ENCODE assay signal across 8 cellular contexts in genomic region chr17:46942441-46943217, GRCh38. TPM values are rescaled to one million over a fixed set of nuclear protein-coding genes. Genes with fewer than 3 reads are reported as not detected.
A peak's percentile ranks its signal among the peaks of the same experiment; 100 is the strongest.
DNase-seq lines count a peak whose midpoint lies in the region; ATAC-seq and TF ChIP-seq lines count a peak whose summit lies in the region.

No MANE protein-coding gene starts in this region.

- ATAC-seq in natural killer cell (peak; percentile 50 to 70 (median 59)), HG03095 (IDR thresholded peaks at IDR 0.05; ENCODE audit: unreplicated experiment) (no peak)

- no peak overlapping the region for H3K27ac Mint-ChIP-seq in natural killer cell

- H3K4me1 Mint-ChIP-seq in natural killer cell = peaks cover 22 to 32% of the 10 kb centered on the region in 2 donors

- no peak overlapping the region for H3K4me3 Mint-ChIP-seq in natural killer cell

- no peak overlapping the region for H3K27ac ChIP-seq in fibroblast of lung (ENCODE audit: insufficient read depth, low read length)

- H3K4me1 ChIP-seq in fibroblast of lung (ENCODE audit: control insufficient read depth, extremely low read depth, insufficient read depth, low read length) = peaks cover 3% of the 10 kb centered on the region

- H4K20me1 ChIP-seq in fibroblast of lung (ENCODE audit: control insufficient read depth, extremely low read depth, insufficient read depth, low read length) = no peaks in the 10 kb centered on the region

- H3K79me2 ChIP-seq in fibroblast of lung (ENCODE audit: control insufficient read depth, insufficient read depth, low read length) = no peaks in the 10 kb centered on the region

- no peak overlapping the region for H3K4me3 ChIP-seq in fibroblast of lung (replicated peaks in 1 of 4; ENCODE audit: control extremely low read depth in 1 of 4, insufficient read depth in 1 of 4, low read depth in 3 of 4, low read length in 4 of 4)

- H3K27me3 Mint-ChIP-seq in natural killer cell (ENCODE audit: low read depth in 2 of 2) = no peaks in the 10 kb centered on the region

- H3K36me3 ChIP-seq in fibroblast of lung (ENCODE audit: control insufficient read depth, insufficient read depth, low read length) = peaks cover 16% of the 10 kb centered on the region

- in situ Hi-C loops in Caki2 (cut with HindIII; ENCODE audit: low pct_unique_long_range_greater_than_20kb, low sequenced_read_pairs) = no loop called here

- intact Hi-C loops in natural killer cell (cut with micrococcal nuclease) = loop anchor here (1.0 to 10.0 kb wide), 2 partner anchors 59 to 672 kb away; no protein-coding TSS in a partner anchor

- no peaks in the 10 kb centered on the region for H3K9me3 ChIP-seq in fibroblast of lung (ENCODE audit: control insufficient read depth, insufficient read depth, low read depth, low read length)

- no peaks in the 10 kb centered on the region for H3K9me3 Mint-ChIP-seq in natural killer cell

- peak; percentile 49 for DNase-seq in Caki2 (ENCODE audit: low read depth)
- peak in 57 of 76 experiments; percentile 7 to 67 (median 44) for DNase-seq in HUDEP-2 (lab: John Stamatoyannopoulos, UW; ENCODE audit: unreplicated experiment in 76 of 76)
- DNase-seq in NOMO-1 (lab: John Stamatoyannopoulos, UW; ENCODE audit: unreplicated experiment in 2 of 2) = peak; percentile 12 to 41
- DNase-seq in activated T-cell treated with anti-CD3 and anti-CD28 coated beads for 48 hours (ENCODE audit: low read depth) = peak; percentile 51
- DNase-seq in fibroblast of lung (ENCODE audit: low read depth in 2 of 2) = peak; percentile 56 to 79
- DNase-seq in natural killer cell = peak; percentile 38
- peak; percentile 72 for DNase-seq in ureter (ENCODE audit: low spot score)

- TF ChIP-seq CTCF in fibroblast of lung (conservative IDR thresholded peaks at IDR 0.05 in 1 of 2, IDR thresholded peaks at IDR 0.05 in 1 of 2; ENCODE audit: low read depth in 1 of 2, low read length in 2 of 2) = peak; percentile 94 to 99
- TF ChIP-seq CTCF in natural killer cell (IDR thresholded peaks at IDR 0.05) = peak; percentile 72

- no peak overlapping the region for H3K4me2 ChIP-seq in fibroblast of lung (ENCODE audit: extremely low read depth, insufficient read depth, low read length)

- no peak overlapping the region for H3K9ac ChIP-seq in fibroblast of lung (ENCODE audit: insufficient read depth, low read length)

- peaks cover 10% of the 10 kb centered on the region for H3K27me3 ChIP-seq in fibroblast of lung (ENCODE audit: control insufficient read depth, insufficient read depth, low read length)

- H3K36me3 Mint-ChIP-seq in natural killer cell = no peaks in the 10 kb centered on the region

- H2AFZ ChIP-seq in fibroblast of lung (ENCODE audit: low read length) = no peak overlapping the region

RNA-seq across cellular contexts. Expression of gene GOSR2, which starts 19.7 kb away (rescaled TPM):
- total RNA-seq in Caki2 (2014; rRNA removed; shearing (Covaris generic); ENCODE audit: low replicate concordance) = 43.2 and 48.2 TPM in 2 replicates
- total RNA-seq in fibroblast of lung (42.1 and 49.5 TPM in 2 replicates), natural killer cell (10 to 100 TPM; 55.7 to 66.7 (median 59.1) TPM), ureter (66.1 TPM)
- 59.8 and 72.8 TPM in 2 replicates for polyA plus RNA-seq in fibroblast of lung
- 44.3 and 46.9 TPM in 2 replicates for polyA plus RNA-seq in fibroblast of lung (2012)
- polyA minus RNA-seq in fibroblast of lung (ENCODE audit: low replicate concordance) = 49.4 and 60.5 TPM in 2 replicates

RNA-seq across cellular contexts. Expression of gene RPRML, which starts 36.4 kb away (rescaled TPM):
- not detected in 2 replicates for total RNA-seq in Caki2 (2014; rRNA removed; shearing (Covaris generic); ENCODE audit: low replicate concordance)
- total RNA-seq in fibroblast of lung (not detected in 2 replicates), natural killer cell (not detected), ureter (not detected)
- not detected in 2 replicates for polyA plus RNA-seq in fibroblast of lung
- not detected in 2 replicates for polyA plus RNA-seq in fibroblast of lung (2012)
- not detected in 2 replicates for polyA minus RNA-seq in fibroblast of lung (ENCODE audit: low replicate concordance)
